19 cellular contexts compared by ENCODE assay signal in the genomic region with DNA sequence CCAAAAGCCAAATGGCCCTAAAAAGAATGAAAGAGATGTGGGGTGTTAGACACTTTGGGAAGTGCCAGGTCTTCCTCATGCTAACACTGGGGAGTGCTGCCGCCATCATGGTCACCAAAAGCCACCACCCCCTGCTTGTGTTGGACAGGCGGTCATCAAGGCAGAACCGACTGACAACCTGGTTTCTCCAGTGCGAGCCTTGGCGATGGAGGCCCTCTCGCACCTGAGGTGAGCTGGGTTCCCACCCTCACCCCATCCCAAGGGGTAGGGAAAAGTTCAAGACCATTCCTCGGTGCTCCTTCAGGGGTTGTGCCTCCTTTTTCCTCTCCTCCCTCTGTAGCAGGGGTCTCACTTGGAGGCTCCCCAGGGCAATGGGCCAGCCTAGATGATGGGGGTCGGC. TPM values are rescaled to one million over a fixed set of nuclear protein-coding genes. Genes with fewer than 3 reads are reported as not detected.
DNase-seq lines count a peak whose midpoint lies in the region; ATAC-seq and TF ChIP-seq lines count a peak whose summit lies in the region.
"Had no signal": no experiment of that assay in that cellular context is flagged by ENCODE, and none has a peak within 500 bp of the region (broad histone marks: within the 10 kb centered on the region; RNA-seq: fewer than 3 reads in every experiment).

No MANE protein-coding gene starts in this region.

- H2AFZ ChIP-seq in osteoblast (ENCODE audit: low read length): no peak overlapping the region

- H3K79me2 ChIP-seq in osteoblast (ENCODE audit: insufficient read depth, low read length): no peaks in the 10 kb centered on the region

- H3K4me1 ChIP-seq in osteoblast (ENCODE audit: insufficient read depth, low read length): no peaks in the 10 kb centered on the region

- no peaks in the 10 kb centered on the region for H4K20me1 ChIP-seq in osteoblast (ENCODE audit: insufficient read depth, low read length)

- no peak overlapping the region for H3K27ac ChIP-seq in osteoblast (ENCODE audit: low read depth, low read length)

- H3K4me3 Mint-ChIP-seq in activated CD4-positive, alpha-beta T cell treated with anti-CD3 and anti-CD28 coated beads, Interleukin-2, amount 10 ng/mL, durations not matched to agents 7 days and 5 days: no peak overlapping the region
- no peak overlapping the region for H3K4me3 Mint-ChIP-seq in natural killer cell treated with Interleukin-12 subunit alpha and Interleukin-12 subunit beta and Interleukin-15 and Interleukin-18, amount 100 ng/mL, for 72 hours
- no peak overlapping the region for H3K4me3 Mint-ChIP-seq in natural killer cell
- H3K4me3 Mint-ChIP-seq: CD8-positive, alpha-beta T cell had no signal

- no peak overlapping the region for H3K4me2 ChIP-seq in osteoblast (ENCODE audit: insufficient read depth, low read length)

- POLR2A ChIA-PET in activated CD4-positive, alpha-beta T cell treated with anti-CD3 and anti-CD28 coated beads, Interleukin-2, amount 10 ng/mL, durations not matched to agents 7 days and 5 days (lab: Charles Lee): no interaction called here

- H3K27me3 ChIP-seq in osteoblast (ENCODE audit: insufficient read depth, low read length): peaks cover 32% of the 10 kb centered on the region

- intact Hi-C loops in natural killer cell (cut with micrococcal nuclease): no loop called here
- intact Hi-C loops in sciatic nerve (cut with DNase I): no loop called here

- peak; percentile 4 for DNase-seq in activated CD4-positive, alpha-beta T cell treated with anti-CD3 and anti-CD28 coated beads for 1 hour
- no peak for DNase-seq in activated CD4-positive, alpha-beta T cell treated with anti-CD3 and anti-CD28 coated beads, Interleukin-2, amount 10 ng/mL, durations not matched to agents 7 days and 5 days
- peak; percentile 20 for DNase-seq in natural killer cell treated with Interleukin-12 subunit alpha and Interleukin-12 subunit beta and Interleukin-15 and Interleukin-18, amount 100 ng/mL, for 72 hours (ENCODE audit: low spot score)
- DNase-seq in natural killer cell (no peak), sciatic nerve (ENCODE audit: low spot score) (peak; percentile 28), osteoblast (ENCODE audit: insufficient read length, low spot score, missing footprints) (no peak)
- DNase-seq: DMS79, GOT3, NCI-H1105, NCI-H1694, NCI-H2227 treated with DMSO at 0.1 percent for 48 hours, NCI-H524 had no signal

- H3K36me3 ChIP-seq in osteoblast (ENCODE audit: insufficient read depth, low read length): no peaks in the 10 kb centered on the region

- H3K36me3 Mint-ChIP-seq in activated CD4-positive, alpha-beta T cell treated with anti-CD3 and anti-CD28 coated beads, Interleukin-2, amount 10 ng/mL, durations not matched to agents 7 days and 5 days (ENCODE audit: low read depth): no peaks in the 10 kb centered on the region
- no peaks in the 10 kb centered on the region for H3K36me3 Mint-ChIP-seq in natural killer cell treated with Interleukin-12 subunit alpha and Interleukin-12 subunit beta and Interleukin-15 and Interleukin-18, amount 100 ng/mL, for 72 hours
- no peaks in the 10 kb centered on the region for H3K36me3 Mint-ChIP-seq in natural killer cell
- H3K36me3 Mint-ChIP-seq: CD8-positive, alpha-beta T cell had no signal

- H3K27me3 Mint-ChIP-seq in activated CD4-positive, alpha-beta T cell treated with anti-CD3 and anti-CD28 coated beads, Interleukin-2, amount 10 ng/mL, durations not matched to agents 7 days and 5 days: peaks cover 7% of the 10 kb centered on the region
- H3K27me3 Mint-ChIP-seq in natural killer cell treated with Interleukin-12 subunit alpha and Interleukin-12 subunit beta and Interleukin-15 and Interleukin-18, amount 100 ng/mL, for 72 hours: peaks cover 23 to 27% of the 10 kb centered on the region in 2 donors
- peaks cover 8 to 28% of the 10 kb centered on the region in 2 donors for H3K27me3 Mint-ChIP-seq in natural killer cell (ENCODE audit: low read depth in 2 of 2)

- ATAC-seq in natural killer cell treated with Interleukin-12 subunit alpha and Interleukin-12 subunit beta and Interleukin-15 and Interleukin-18, amount 100 ng/mL, for 72 hours: no peak
- ATAC-seq in natural killer cell: no peak
- ATAC-seq in sciatic nerve: no peak
- no peak for ATAC-seq in GM18519 (IDR thresholded peaks at IDR 0.05; ENCODE audit: low FRiP score, unreplicated experiment)
- ATAC-seq in GM19324 (IDR thresholded peaks at IDR 0.05; ENCODE audit: low FRiP score, unreplicated experiment): no peak
- ATAC-seq: CD8-positive, alpha-beta T cell; GM12878; Panc1 had no signal

- H3K27ac Mint-ChIP-seq in activated CD4-positive, alpha-beta T cell treated with anti-CD3 and anti-CD28 coated beads, Interleukin-2, amount 10 ng/mL, durations not matched to agents 7 days and 5 days: no peak overlapping the region
- no peak overlapping the region for H3K27ac Mint-ChIP-seq in natural killer cell treated with Interleukin-12 subunit alpha and Interleukin-12 subunit beta and Interleukin-15 and Interleukin-18, amount 100 ng/mL, for 72 hours
- H3K27ac Mint-ChIP-seq in natural killer cell: no peak overlapping the region
- H3K27ac Mint-ChIP-seq: CD8-positive, alpha-beta T cell had no signal

- H3K4me1 Mint-ChIP-seq in activated CD4-positive, alpha-beta T cell treated with anti-CD3 and anti-CD28 coated beads, Interleukin-2, amount 10 ng/mL, durations not matched to agents 7 days and 5 days: no peaks in the 10 kb centered on the region
- H3K4me1 Mint-ChIP-seq in natural killer cell treated with Interleukin-12 subunit alpha and Interleukin-12 subunit beta and Interleukin-15 and Interleukin-18, amount 100 ng/mL, for 72 hours (ENCODE audit: low read depth in 2 of 2): no peaks in the 10 kb centered on the region
- H3K4me1 Mint-ChIP-seq in natural killer cell: no peaks in the 10 kb centered on the region

- CTCF ChIA-PET in activated CD4-positive, alpha-beta T cell treated with anti-CD3 and anti-CD28 coated beads, Interleukin-2, amount 10 ng/mL, durations not matched to agents 7 days and 5 days (lab: Charles Lee): no interaction called here

- H3K9me3 Mint-ChIP-seq in activated CD4-positive, alpha-beta T cell treated with anti-CD3 and anti-CD28 coated beads, Interleukin-2, amount 10 ng/mL, durations not matched to agents 7 days and 5 days: no peaks in the 10 kb centered on the region
- H3K9me3 Mint-ChIP-seq in natural killer cell treated with Interleukin-12 subunit alpha and Interleukin-12 subunit beta and Interleukin-15 and Interleukin-18, amount 100 ng/mL, for 72 hours: no peaks in the 10 kb centered on the region
- H3K9me3 Mint-ChIP-seq in natural killer cell: no peaks in the 10 kb centered on the region
- H3K9me3 Mint-ChIP-seq: CD8-positive, alpha-beta T cell had no signal

- H3K4me3 ChIP-seq in osteoblast (ENCODE audit: insufficient read depth, low read length): no peak overlapping the region
- H3K4me3 ChIP-seq: GM12878 had no signal

- no peak for TF ChIP-seq CTCF in natural killer cell (IDR thresholded peaks at IDR 0.05)
- no peak for TF ChIP-seq CTCF in osteoblast (IDR thresholded peaks at IDR 0.05; ENCODE audit: extremely low read depth, low read depth, low read length)

- no peaks in the 10 kb centered on the region for H3K9me3 ChIP-seq in osteoblast (ENCODE audit: low read depth, low read length)

RNA-seq across cellular contexts. Expression of a gene that starts 33.6 kb away (rescaled TPM):
- not detected for total RNA-seq in activated CD4-positive, alpha-beta T cell treated with anti-CD3 and anti-CD28 coated beads, Interleukin-2, amount 10 ng/mL, durations not matched to agents 7 days and 5 days
- not detected for total RNA-seq in natural killer cell treated with Interleukin-12 subunit alpha and Interleukin-12 subunit beta and Interleukin-15 and Interleukin-18, amount 100 ng/mL, for 72 hours
- total RNA-seq in natural killer cell: not detected
- not detected for total RNA-seq in sciatic nerve
- total RNA-seq in osteoblast: not detected in 2 replicates
- total RNA-seq: A172; CD8-positive, alpha-beta T cell; GM12878; LHCN-M2 had no signal

RNA-seq across cellular contexts. Expression of a gene that starts 42.6 kb away (rescaled TPM):
- 100 to 1,000 TPM; 139 to 141 TPM for total RNA-seq in activated CD4-positive, alpha-beta T cell treated with anti-CD3 and anti-CD28 coated beads, Interleukin-2, amount 10 ng/mL, durations not matched to agents 7 days and 5 days
- 10 to 100 TPM; 35.6 to 76.6 TPM for total RNA-seq in natural killer cell treated with Interleukin-12 subunit alpha and Interleukin-12 subunit beta and Interleukin-15 and Interleukin-18, amount 100 ng/mL, for 72 hours
- total RNA-seq in natural killer cell (1 to 10 TPM in 2 of 3 donors, under 1 TPM in 1; 0.87 to 3.2 (median 1.5) TPM), sciatic nerve (0.71 TPM), osteoblast (2.9 and 3.5 TPM in 2 replicates)

RNA-seq across cellular contexts. Expression of a gene that starts 51.7 kb away (rescaled TPM):
- total RNA-seq in activated CD4-positive, alpha-beta T cell treated with anti-CD3 and anti-CD28 coated beads, Interleukin-2, amount 10 ng/mL, durations not matched to agents 7 days and 5 days: not detected
- total RNA-seq in natural killer cell treated with Interleukin-12 subunit alpha and Interleukin-12 subunit beta and Interleukin-15 and Interleukin-18, amount 100 ng/mL, for 72 hours: not detected
- total RNA-seq in natural killer cell (not detected), sciatic nerve (not detected), osteoblast (not detected in 2 replicates)
- total RNA-seq: A172; CD8-positive, alpha-beta T cell; GM12878; LHCN-M2 had no signal

Comparison
In these comparisons a context has a peak if more than half of its experiments do, and no peak if none do; other contexts are left out.
1. DNase-seq: peak in activated CD4-positive, alpha-beta T cell treated with anti-CD3 and anti-CD28 coated beads for 1 hour (single experiment), natural killer cell treated with Interleukin-12 subunit alpha and Interleukin-12 subunit beta and Interleukin-15 and Interleukin-18, amount 100 ng/mL, for 72 hours (single experiment) and sciatic nerve (single experiment); none in activated CD4-positive, alpha-beta T cell treated with anti-CD3 and anti-CD28 coated beads, Interleukin-2, amount 10 ng/mL, durations not matched to agents 7 days and 5 days (single experiment), natural killer cell (single experiment) and osteoblast (single experiment).